Comparison of ENCODE assay signal across 10 cellular contexts in the genomic region with DNA sequence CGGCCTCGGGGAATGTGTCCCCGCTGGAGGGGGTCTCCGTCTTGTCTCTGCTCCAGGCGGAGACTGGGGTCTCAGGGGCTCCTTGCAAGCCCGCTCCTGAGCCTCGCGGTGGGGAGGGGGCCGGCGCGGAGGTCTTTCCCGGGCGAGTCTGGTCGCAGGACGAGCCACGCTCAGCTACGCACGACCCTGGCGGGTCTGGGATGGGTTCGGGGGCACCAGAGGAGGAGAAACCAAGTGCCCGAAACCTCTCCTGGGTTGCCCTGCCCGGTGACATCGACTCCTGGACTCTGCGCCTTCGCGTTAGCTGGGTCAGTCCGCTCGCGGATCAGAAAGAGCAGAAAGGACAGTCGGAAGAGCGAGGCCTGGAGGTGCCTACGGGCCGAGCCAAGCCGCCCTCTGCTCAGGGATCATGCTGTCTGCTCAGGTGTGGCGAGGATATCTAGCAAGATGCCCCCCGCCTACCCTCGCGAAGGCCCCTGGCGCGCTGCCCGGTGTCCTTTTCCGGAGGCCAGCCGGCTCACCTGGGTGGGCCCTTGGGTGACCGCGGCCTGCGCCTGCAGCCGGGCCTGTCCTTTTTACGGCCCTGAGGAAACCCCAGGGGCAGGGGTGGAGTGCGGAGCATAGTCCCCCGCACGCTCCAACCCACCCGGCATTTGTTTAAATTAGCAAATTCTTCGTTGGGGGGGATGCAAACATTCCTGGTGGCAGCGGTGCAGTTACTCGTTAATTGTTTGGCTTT. TPM values are rescaled to one million over a fixed set of nuclear protein-coding genes. Genes with fewer than 3 reads are reported as not detected.
DNase-seq lines count a peak whose midpoint lies in the region; ATAC-seq and TF ChIP-seq lines count a peak whose summit lies in the region.
"Had no signal": no experiment of that assay in that cellular context is flagged by ENCODE, and none has a peak within 500 bp of the region (broad histone marks: within the 10 kb centered on the region; RNA-seq: fewer than 3 reads in every experiment).

No MANE protein-coding gene starts in this region.

- H3K4me1 ChIP-seq in right cardiac atrium (ENCODE audit: control insufficient read depth, insufficient read depth, low read length) = peaks cover 3% of the 10 kb centered on the region
- H3K4me1 ChIP-seq in right atrium auricular region = peaks cover 0 to 32% of the 10 kb centered on the region in 2 donors

- H3K27me3 ChIP-seq in right cardiac atrium (ENCODE audit: control insufficient read depth, insufficient read depth) = no peaks in the 10 kb centered on the region
- H3K27me3 ChIP-seq in right atrium auricular region = no peaks in the 10 kb centered on the region

- no peaks in the 10 kb centered on the region for H3K36me3 ChIP-seq in right atrium auricular region

- H3K27ac Mint-ChIP-seq in central memory CD8-positive, alpha-beta T cell (ENCODE audit: low read depth) = no peak overlapping the region
- H3K27ac Mint-ChIP-seq in mesothelial cell of epicardium = no peak overlapping the region

- no peaks in the 10 kb centered on the region for H3K9me3 Mint-ChIP-seq in central memory CD8-positive, alpha-beta T cell
- H3K9me3 Mint-ChIP-seq in mesothelial cell of epicardium = no peaks in the 10 kb centered on the region

- peak overlapping the region; percentile 61 for H3K4me3 Mint-ChIP-seq in central memory CD8-positive, alpha-beta T cell
- H3K4me3 Mint-ChIP-seq in mesothelial cell of epicardium = peak overlapping the region; percentile 63

- H3K27me3 Mint-ChIP-seq in central memory CD8-positive, alpha-beta T cell = peaks cover 76% of the 10 kb centered on the region
- peaks cover 77% of the 10 kb centered on the region for H3K27me3 Mint-ChIP-seq in mesothelial cell of epicardium (ENCODE audit: low read depth)

- H3K9me3 ChIP-seq in right cardiac atrium (ENCODE audit: control insufficient read depth, low read length) = no peaks in the 10 kb centered on the region
- H3K9me3 ChIP-seq in right atrium auricular region = no peaks in the 10 kb centered on the region

- H3K4me3 ChIP-seq in right cardiac atrium (ENCODE audit: low read length) = peak overlapping the region; percentile 73
- peak overlapping the region in 1 of 2 donors; percentile 34 for H3K4me3 ChIP-seq in right atrium auricular region

- peak in 1 of 3 donors; percentile 59 for DNase-seq in right cardiac atrium
- DNase-seq in right atrium auricular region (ENCODE audit: low spot score) = no peak
- DNase-seq in central memory CD8-positive, alpha-beta T cell (ENCODE audit: low spot score in 2 of 2) = no peak
- DNase-seq in mesothelial cell of epicardium (ENCODE audit: low spot score in 2 of 2, unreplicated experiment in 2 of 2) = no peak
- no peak for DNase-seq in DMS53 (lab: John Stamatoyannopoulos, UW)
- no peak for DNase-seq in NCI-H226
- no peak for DNase-seq in stimulated activated CD4-positive, alpha-beta T cell treated with anti-CD3 and anti-CD28 coated beads, Interleukin-4, amount 100 ng/mL, for 1 hour
- DNase-seq: aorta, KBM-7 had no signal

- H3K36me3 Mint-ChIP-seq in central memory CD8-positive, alpha-beta T cell (ENCODE audit: insufficient read depth) = no peaks in the 10 kb centered on the region
- no peaks in the 10 kb centered on the region for H3K36me3 Mint-ChIP-seq in mesothelial cell of epicardium

- WGBS in right cardiac atrium = 36% methylated on average over 55 of the region's 55 CpGs

- intact Hi-C loops in right cardiac atrium (cut with DNase I) = no loop called here

- TF ChIP-seq CTCF in right atrium auricular region (IDR thresholded peaks at IDR 0.05) = no peak
- no peak for TF ChIP-seq CTCF in mesothelial cell of epicardium (IDR thresholded peaks at IDR 0.05; ENCODE audit: unreplicated experiment)

- H3K27ac ChIP-seq in right cardiac atrium (ENCODE audit: low read length) (no peak overlapping the region), right atrium auricular region (no peak overlapping the region)

- H3K4me1 Mint-ChIP-seq in central memory CD8-positive, alpha-beta T cell = peaks cover 6% of the 10 kb centered on the region
- H3K4me1 Mint-ChIP-seq in mesothelial cell of epicardium = peaks cover 9% of the 10 kb centered on the region

- no peak for ATAC-seq in right cardiac atrium
- ATAC-seq in central memory CD8-positive, alpha-beta T cell (replicated peaks; ENCODE audit: extremely low read depth, poor library complexity, severe bottlenecking) = no peak
- ATAC-seq in HG03469 (IDR thresholded peaks at IDR 0.05; ENCODE audit: unreplicated experiment) = no peak

RNA-seq across cellular contexts. Expression of gene SNORC, which starts 58.7 kb away (rescaled TPM):
- total RNA-seq in right cardiac atrium (1 to 10 TPM in 3 of 4 donors, under 1 TPM in 1; 0.86 to 1.9 (median 1.3) TPM), right atrium auricular region (under 1 TPM; 0.12 to 0.30 TPM), mesothelial cell of epicardium (3.4 to 6.0 TPM (median 4.1 TPM) in 3 replicates)
- polyA plus RNA-seq in right cardiac atrium = 0.59 TPM
